In the genomic region with DNA sequence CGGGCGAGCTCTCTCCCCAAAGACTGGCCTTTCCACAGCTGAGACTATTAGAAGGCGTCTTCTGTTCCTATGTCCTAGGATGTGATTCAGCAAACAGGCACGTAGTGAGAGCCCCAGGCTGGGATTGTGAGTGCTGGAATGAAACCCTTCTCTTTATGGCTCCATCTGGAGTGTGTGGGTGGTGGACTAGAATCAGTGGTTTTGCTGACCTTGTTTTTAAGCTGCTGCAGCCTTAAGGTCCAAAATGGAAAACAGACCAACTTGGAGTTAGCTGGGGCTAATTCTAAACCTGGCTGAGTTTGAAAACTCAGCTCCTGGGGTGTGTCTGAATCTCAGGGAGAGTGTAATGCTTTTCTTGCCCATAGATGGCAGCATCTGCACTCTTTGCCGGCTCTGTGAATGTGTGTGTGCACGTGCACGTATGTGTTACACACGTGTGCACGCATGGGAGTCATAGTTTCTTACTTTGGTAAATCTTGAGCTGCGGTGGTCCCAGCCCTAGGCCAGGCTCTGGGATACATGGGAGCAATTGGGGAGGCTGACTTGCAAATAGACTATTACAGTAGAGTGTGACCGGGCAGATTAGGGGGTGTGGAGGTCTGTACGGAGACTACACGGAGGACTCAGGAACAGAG, we compare ENCODE assay signal across 1 cellular context.
TF ChIP-seq lines count a peak whose summit lies in the region.

No MANE protein-coding gene starts in this region.

TF ChIP-seq in HepG2, 621 proteins besides CTCF, POLR2A, EP300 and RAD21 (continued from another document and continues in another):
- TF ChIP-seq KDM2A (CRISPR knock-in tag; IDR thresholded peaks at IDR 0.05; ENCODE audit: borderline replicate concordance, low read depth) = 0 out of 2 replicates have a peak, but pooled peaks have one; percentile 29
- peak; percentile 62 for TF ChIP-seq TEAD3 (CRISPR knock-in tag; optimal IDR thresholded peaks at IDR 0.05; ENCODE audit: borderline replicate concordance)
- no peak for TF ChIP-seq ONECUT2 (CRISPR knock-in tag; IDR thresholded peaks at IDR 0.05)
- TF ChIP-seq, protein P1, sequence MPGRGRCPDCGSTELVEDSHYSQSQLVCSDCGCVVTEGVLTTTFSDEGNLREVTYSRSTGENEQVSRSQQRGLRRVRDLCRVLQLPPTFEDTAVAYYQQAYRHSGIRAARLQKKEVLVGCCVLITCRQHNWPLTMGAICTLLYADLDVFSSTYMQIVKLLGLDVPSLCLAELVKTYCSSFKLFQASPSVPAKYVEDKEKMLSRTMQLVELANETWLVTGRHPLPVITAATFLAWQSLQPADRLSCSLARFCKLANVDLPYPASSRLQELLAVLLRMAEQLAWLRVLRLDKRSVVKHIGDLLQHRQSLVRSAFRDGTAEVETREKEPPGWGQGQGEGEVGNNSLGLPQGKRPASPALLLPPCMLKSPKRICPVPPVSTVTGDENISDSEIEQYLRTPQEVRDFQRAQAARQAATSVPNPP (CRISPR knock-in tag; IDR thresholded peaks at IDR 0.05) = no peak
- no peak for TF ChIP-seq NFIB (CRISPR knock-in tag; IDR thresholded peaks at IDR 0.05; ENCODE audit: borderline replicate concordance)
- TF ChIP-seq ZNF772 (CRISPR knock-in tag; IDR thresholded peaks at IDR 0.05) = no peak
- TF ChIP-seq, protein P2, sequence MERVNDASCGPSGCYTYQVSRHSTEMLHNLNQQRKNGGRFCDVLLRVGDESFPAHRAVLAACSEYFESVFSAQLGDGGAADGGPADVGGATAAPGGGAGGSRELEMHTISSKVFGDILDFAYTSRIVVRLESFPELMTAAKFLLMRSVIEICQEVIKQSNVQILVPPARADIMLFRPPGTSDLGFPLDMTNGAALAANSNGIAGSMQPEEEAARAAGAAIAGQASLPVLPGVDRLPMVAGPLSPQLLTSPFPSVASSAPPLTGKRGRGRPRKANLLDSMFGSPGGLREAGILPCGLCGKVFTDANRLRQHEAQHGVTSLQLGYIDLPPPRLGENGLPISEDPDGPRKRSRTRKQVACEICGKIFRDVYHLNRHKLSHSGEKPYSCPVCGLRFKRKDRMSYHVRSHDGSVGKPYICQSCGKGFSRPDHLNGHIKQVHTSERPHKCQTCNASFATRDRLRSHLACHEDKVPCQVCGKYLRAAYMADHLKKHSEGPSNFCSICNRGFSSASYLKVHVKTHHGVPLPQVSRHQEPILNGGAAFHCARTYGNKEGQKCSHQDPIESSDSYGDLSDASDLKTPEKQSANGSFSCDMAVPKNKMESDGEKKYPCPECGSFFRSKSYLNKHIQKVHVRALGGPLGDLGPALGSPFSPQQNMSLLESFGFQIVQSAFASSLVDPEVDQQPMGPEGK (CRISPR knock-in tag; IDR thresholded peaks at IDR 0.05) = no peak
- no peak for TF ChIP-seq SRF (IDR thresholded peaks at IDR 0.05; ENCODE audit: low read depth, low read length)
- TF ChIP-seq SOX13 (IDR thresholded peaks at IDR 0.05) = no peak
- peak in 1 of 2 experiments; percentile 38; a peak in 1 of 4 replicates for TF ChIP-seq SOX13 (CRISPR knock-in tag; conservative IDR thresholded peaks at IDR 0.05 in 1 of 2, IDR thresholded peaks at IDR 0.05 in 1 of 2)
- no peak for TF ChIP-seq SP2 (CRISPR knock-in tag; IDR thresholded peaks at IDR 0.05)
- TF ChIP-seq, protein P3, sequence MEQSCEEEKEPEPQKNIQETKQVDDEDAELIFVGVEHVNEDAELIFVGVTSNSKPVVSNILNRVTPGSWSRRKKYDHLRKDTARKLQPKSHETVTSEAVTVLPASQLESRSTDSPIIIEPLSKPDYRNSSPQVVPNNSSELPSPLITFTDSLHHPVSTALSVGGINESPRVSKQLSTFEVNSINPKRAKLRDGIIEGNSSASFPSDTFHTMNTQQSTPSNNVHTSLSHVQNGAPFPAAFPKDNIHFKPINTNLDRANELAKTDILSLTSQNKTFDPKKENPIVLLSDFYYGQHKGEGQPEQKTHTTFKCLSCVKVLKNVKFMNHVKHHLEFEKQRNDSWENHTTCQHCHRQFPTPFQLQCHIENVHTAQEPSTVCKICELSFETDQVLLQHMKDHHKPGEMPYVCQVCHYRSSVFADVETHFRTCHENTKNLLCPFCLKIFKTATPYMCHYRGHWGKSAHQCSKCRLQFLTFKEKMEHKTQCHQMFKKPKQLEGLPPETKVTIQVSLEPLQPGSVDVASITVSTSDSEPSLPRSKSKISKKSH (CRISPR knock-in tag; IDR thresholded peaks at IDR 0.05; ENCODE audit: borderline replicate concordance) = no peak
- TF ChIP-seq GATAD1 (CRISPR knock-in tag; IDR thresholded peaks at IDR 0.05) = no peak
- TF ChIP-seq ZMAT3 (CRISPR knock-in tag; conservative IDR thresholded peaks at IDR 0.05) = no peak
- TF ChIP-seq ZNF879 (CRISPR knock-in tag; IDR thresholded peaks at IDR 0.05) = no peak
- TF ChIP-seq ZNF138 (CRISPR knock-in tag; IDR thresholded peaks at IDR 0.05; ENCODE audit: low read depth) = no peak
- TF ChIP-seq CENPX (CRISPR knock-in tag; IDR thresholded peaks at IDR 0.05) = no peak
- no peak for TF ChIP-seq SMAD9 (CRISPR knock-in tag; IDR thresholded peaks at IDR 0.05)
- TF ChIP-seq SPEN (CRISPR knock-in tag; IDR thresholded peaks at IDR 0.05; ENCODE audit: low read depth) = no peak
- no peak for TF ChIP-seq NFIC (IDR thresholded peaks at IDR 0.05; ENCODE audit: low read length)
- TF ChIP-seq ZNF296 (CRISPR knock-in tag; conservative IDR thresholded peaks at IDR 0.05) = no peak
- TF ChIP-seq HES4 (CRISPR knock-in tag; IDR thresholded peaks at IDR 0.05; ENCODE audit: borderline replicate concordance) = no peak
- TF ChIP-seq, protein P4, sequence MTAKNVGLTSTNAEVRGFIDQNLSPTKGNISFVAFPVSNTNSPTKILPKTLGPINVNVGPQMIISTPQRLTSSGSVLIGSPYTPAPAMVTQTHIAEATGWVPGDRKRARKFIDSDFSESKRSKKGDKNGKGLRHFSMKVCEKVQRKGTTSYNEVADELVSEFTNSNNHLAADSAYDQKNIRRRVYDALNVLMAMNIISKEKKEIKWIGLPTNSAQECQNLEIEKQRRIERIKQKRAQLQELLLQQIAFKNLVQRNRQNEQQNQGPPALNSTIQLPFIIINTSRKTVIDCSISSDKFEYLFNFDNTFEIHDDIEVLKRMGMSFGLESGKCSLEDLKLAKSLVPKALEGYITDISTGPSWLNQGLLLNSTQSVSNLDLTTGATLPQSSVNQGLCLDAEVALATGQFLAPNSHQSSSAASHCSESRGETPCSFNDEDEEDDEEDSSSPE (CRISPR knock-in tag; IDR thresholded peaks at IDR 0.05) = no peak
- no peak for TF ChIP-seq ZNF33B (CRISPR knock-in tag; IDR thresholded peaks at IDR 0.05)
- no peak for TF ChIP-seq NR3C1 (CRISPR knock-in tag; IDR thresholded peaks at IDR 0.05)
- no peak for TF ChIP-seq DR1 (CRISPR knock-in tag; IDR thresholded peaks at IDR 0.05)
- TF ChIP-seq, protein P5, sequence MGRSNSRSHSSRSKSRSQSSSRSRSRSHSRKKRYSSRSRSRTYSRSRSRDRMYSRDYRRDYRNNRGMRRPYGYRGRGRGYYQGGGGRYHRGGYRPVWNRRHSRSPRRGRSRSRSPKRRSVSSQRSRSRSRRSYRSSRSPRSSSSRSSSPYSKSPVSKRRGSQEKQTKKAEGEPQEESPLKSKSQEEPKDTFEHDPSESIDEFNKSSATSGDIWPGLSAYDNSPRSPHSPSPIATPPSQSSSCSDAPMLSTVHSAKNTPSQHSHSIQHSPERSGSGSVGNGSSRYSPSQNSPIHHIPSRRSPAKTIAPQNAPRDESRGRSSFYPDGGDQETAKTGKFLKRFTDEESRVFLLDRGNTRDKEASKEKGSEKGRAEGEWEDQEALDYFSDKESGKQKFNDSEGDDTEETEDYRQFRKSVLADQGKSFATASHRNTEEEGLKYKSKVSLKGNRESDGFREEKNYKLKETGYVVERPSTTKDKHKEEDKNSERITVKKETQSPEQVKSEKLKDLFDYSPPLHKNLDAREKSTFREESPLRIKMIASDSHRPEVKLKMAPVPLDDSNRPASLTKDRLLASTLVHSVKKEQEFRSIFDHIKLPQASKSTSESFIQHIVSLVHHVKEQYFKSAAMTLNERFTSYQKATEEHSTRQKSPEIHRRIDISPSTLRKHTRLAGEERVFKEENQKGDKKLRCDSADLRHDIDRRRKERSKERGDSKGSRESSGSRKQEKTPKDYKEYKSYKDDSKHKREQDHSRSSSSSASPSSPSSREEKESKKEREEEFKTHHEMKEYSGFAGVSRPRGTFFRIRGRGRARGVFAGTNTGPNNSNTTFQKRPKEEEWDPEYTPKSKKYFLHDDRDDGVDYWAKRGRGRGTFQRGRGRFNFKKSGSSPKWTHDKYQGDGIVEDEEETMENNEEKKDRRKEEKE (IDR thresholded peaks at IDR 0.05) = no peak
- no peak for TF ChIP-seq ZNF660 (CRISPR knock-in tag; IDR thresholded peaks at IDR 0.05; ENCODE audit: borderline replicate concordance, low read depth)
- peak; percentile 82 for TF ChIP-seq MYC (CRISPR knock-in tag; IDR thresholded peaks at IDR 0.05; ENCODE audit: borderline replicate concordance)
- TF ChIP-seq PITX1 (CRISPR knock-in tag; IDR thresholded peaks at IDR 0.05) = 0 out of 2 replicates have a peak, but pooled peaks have one; percentile 47
- no peak for TF ChIP-seq RFXANK (CRISPR knock-in tag; IDR thresholded peaks at IDR 0.05)
- TF ChIP-seq NFE2L2 (IDR thresholded peaks at IDR 0.05; ENCODE audit: low read length) = no peak
- no peak for TF ChIP-seq ZNF83 (CRISPR knock-in tag; IDR thresholded peaks at IDR 0.05; ENCODE audit: borderline replicate concordance)
- no peak for TF ChIP-seq ELF4 (CRISPR knock-in tag; IDR thresholded peaks at IDR 0.05; ENCODE audit: borderline replicate concordance)
- TF ChIP-seq ZNF644 (CRISPR knock-in tag; IDR thresholded peaks at IDR 0.05; ENCODE audit: low read depth) = no peak
- no peak for TF ChIP-seq KDM4B (CRISPR knock-in tag; IDR thresholded peaks at IDR 0.05)
- no peak for TF ChIP-seq GFI1 (CRISPR knock-in tag; IDR thresholded peaks at IDR 0.05; ENCODE audit: borderline replicate concordance)
- 0 out of 2 replicates have a peak, but pooled peaks have one; percentile 46 for TF ChIP-seq ZNF331 (CRISPR knock-in tag; IDR thresholded peaks at IDR 0.05)
- TF ChIP-seq ISX (CRISPR knock-in tag; conservative IDR thresholded peaks at IDR 0.05) = no peak
- TF ChIP-seq FIP1L1 (IDR thresholded peaks at IDR 0.05; ENCODE audit: borderline replicate concordance, insufficient read depth, low read depth, low read length) = no peak
- no peak for TF ChIP-seq ZNF562 (CRISPR knock-in tag; IDR thresholded peaks at IDR 0.05; ENCODE audit: borderline replicate concordance)
- TF ChIP-seq, protein P6, sequence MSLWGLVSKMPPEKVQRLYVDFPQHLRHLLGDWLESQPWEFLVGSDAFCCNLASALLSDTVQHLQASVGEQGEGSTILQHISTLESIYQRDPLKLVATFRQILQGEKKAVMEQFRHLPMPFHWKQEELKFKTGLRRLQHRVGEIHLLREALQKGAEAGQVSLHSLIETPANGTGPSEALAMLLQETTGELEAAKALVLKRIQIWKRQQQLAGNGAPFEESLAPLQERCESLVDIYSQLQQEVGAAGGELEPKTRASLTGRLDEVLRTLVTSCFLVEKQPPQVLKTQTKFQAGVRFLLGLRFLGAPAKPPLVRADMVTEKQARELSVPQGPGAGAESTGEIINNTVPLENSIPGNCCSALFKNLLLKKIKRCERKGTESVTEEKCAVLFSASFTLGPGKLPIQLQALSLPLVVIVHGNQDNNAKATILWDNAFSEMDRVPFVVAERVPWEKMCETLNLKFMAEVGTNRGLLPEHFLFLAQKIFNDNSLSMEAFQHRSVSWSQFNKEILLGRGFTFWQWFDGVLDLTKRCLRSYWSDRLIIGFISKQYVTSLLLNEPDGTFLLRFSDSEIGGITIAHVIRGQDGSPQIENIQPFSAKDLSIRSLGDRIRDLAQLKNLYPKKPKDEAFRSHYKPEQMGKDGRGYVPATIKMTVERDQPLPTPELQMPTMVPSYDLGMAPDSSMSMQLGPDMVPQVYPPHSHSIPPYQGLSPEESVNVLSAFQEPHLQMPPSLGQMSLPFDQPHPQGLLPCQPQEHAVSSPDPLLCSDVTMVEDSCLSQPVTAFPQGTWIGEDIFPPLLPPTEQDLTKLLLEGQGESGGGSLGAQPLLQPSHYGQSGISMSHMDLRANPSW (CRISPR knock-in tag; IDR thresholded peaks at IDR 0.05; ENCODE audit: borderline replicate concordance) = no peak
- TF ChIP-seq AHR (CRISPR knock-in tag; IDR thresholded peaks at IDR 0.05) = no peak
- TF ChIP-seq, protein P7, sequence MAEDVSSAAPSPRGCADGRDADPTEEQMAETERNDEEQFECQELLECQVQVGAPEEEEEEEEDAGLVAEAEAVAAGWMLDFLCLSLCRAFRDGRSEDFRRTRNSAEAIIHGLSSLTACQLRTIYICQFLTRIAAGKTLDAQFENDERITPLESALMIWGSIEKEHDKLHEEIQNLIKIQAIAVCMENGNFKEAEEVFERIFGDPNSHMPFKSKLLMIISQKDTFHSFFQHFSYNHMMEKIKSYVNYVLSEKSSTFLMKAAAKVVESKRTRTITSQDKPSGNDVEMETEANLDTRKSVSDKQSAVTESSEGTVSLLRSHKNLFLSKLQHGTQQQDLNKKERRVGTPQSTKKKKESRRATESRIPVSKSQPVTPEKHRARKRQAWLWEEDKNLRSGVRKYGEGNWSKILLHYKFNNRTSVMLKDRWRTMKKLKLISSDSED (CRISPR knock-in tag; IDR thresholded peaks at IDR 0.05) = no peak
- TF ChIP-seq, protein P8, sequence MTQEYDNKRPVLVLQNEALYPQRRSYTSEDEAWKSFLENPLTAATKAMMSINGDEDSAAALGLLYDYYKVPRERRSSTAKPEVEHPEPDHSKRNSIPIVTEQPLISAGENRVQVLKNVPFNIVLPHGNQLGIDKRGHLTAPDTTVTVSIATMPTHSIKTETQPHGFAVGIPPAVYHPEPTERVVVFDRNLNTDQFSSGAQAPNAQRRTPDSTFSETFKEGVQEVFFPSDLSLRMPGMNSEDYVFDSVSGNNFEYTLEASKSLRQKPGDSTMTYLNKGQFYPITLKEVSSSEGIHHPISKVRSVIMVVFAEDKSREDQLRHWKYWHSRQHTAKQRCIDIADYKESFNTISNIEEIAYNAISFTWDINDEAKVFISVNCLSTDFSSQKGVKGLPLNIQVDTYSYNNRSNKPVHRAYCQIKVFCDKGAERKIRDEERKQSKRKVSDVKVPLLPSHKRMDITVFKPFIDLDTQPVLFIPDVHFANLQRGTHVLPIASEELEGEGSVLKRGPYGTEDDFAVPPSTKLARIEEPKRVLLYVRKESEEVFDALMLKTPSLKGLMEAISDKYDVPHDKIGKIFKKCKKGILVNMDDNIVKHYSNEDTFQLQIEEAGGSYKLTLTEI (CRISPR knock-in tag; conservative IDR thresholded peaks at IDR 0.05) = no peak
- TF ChIP-seq, protein P9, sequence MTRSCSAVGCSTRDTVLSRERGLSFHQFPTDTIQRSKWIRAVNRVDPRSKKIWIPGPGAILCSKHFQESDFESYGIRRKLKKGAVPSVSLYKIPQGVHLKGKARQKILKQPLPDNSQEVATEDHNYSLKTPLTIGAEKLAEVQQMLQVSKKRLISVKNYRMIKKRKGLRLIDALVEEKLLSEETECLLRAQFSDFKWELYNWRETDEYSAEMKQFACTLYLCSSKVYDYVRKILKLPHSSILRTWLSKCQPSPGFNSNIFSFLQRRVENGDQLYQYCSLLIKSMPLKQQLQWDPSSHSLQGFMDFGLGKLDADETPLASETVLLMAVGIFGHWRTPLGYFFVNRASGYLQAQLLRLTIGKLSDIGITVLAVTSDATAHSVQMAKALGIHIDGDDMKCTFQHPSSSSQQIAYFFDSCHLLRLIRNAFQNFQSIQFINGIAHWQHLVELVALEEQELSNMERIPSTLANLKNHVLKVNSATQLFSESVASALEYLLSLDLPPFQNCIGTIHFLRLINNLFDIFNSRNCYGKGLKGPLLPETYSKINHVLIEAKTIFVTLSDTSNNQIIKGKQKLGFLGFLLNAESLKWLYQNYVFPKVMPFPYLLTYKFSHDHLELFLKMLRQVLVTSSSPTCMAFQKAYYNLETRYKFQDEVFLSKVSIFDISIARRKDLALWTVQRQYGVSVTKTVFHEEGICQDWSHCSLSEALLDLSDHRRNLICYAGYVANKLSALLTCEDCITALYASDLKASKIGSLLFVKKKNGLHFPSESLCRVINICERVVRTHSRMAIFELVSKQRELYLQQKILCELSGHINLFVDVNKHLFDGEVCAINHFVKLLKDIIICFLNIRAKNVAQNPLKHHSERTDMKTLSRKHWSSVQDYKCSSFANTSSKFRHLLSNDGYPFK (CRISPR knock-in tag; IDR thresholded peaks at IDR 0.05; ENCODE audit: borderline replicate concordance) = 0 out of 2 replicates have a peak, but pooled peaks have one; percentile 43
